ENCODE assay signal across 1 cellular context in the genomic region with DNA sequence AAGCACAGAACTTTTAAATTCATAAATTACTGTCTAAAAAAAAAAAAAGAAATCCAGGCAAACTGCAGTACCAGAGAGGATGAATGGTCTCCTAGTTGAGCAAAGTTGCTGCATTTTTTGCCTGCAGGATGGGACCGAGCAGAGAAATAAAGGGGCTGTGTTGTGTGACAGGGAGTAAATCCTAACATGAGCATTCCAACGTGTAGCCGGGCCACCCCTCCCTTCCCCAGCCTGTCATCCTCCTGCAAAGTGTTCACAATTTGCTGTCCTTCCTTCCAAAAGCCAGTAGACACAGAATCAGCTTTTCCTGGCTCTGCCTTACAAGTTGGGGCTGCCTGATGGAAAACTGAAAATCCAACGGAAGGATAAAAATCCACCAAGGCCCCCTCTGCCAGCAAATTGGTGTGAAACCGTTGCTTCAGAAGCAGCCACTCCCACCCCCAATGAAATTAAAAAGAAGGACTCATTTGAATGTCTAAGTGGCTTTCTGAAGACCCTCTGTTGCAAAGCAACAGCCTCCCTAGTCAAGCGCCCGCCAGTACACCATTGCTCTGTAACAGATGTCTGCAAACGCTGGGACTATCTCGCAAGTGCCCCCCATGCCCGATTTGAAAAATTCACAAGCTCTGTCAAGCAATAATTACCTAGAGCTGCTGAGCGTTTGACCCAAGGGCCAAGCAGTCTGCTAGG.
TF ChIP-seq lines count a peak whose summit lies in the region.

No MANE protein-coding gene starts in this region.

TF ChIP-seq in H1, 55 proteins besides CTCF, POLR2A, EP300 and RAD21 (continued from another document):
- TF ChIP-seq MAFK (IDR thresholded peaks at IDR 0.05; ENCODE audit: low read depth, low read length) (no peak), TCF12 (IDR thresholded peaks at IDR 0.05; ENCODE audit: low read depth, low read length) (no peak), ASH2L (IDR thresholded peaks at IDR 0.05; ENCODE audit: low read length) (no peak), BACH1 (IDR thresholded peaks at IDR 0.05; ENCODE audit: low read length) (no peak), PHF8 (conservative IDR thresholded peaks at IDR 0.05; ENCODE audit: low read depth, low read length) (no peak), RBBP5 (IDR thresholded peaks at IDR 0.05; ENCODE audit: borderline replicate concordance, low read depth, low read length) (no peak), CEBPB (IDR thresholded peaks at IDR 0.05; ENCODE audit: low read depth, low read length) (no peak), GTF2F1 (IDR thresholded peaks at IDR 0.05; ENCODE audit: borderline replicate concordance, low read depth, low read length) (no peak), SAP30 (IDR thresholded peaks at IDR 0.05; ENCODE audit: insufficient read depth, insufficient replicate concordance, low read length) (no peak), NRF1 (IDR thresholded peaks at IDR 0.05; ENCODE audit: low read depth, low read length) (no peak), TEAD4 (IDR thresholded peaks at IDR 0.05; ENCODE audit: low read depth, low read length) (no peak)
- TF ChIP-seq, protein P1, sequence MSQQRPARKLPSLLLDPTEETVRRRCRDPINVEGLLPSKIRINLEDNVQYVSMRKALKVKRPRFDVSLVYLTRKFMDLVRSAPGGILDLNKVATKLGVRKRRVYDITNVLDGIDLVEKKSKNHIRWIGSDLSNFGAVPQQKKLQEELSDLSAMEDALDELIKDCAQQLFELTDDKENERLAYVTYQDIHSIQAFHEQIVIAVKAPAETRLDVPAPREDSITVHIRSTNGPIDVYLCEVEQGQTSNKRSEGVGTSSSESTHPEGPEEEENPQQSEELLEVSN (IDR thresholded peaks at IDR 0.05): no peak
TF ChIP-seq in H1: peak in this region for 0.
